ENCODE assay signal across 15 cellular contexts in the genomic region with DNA sequence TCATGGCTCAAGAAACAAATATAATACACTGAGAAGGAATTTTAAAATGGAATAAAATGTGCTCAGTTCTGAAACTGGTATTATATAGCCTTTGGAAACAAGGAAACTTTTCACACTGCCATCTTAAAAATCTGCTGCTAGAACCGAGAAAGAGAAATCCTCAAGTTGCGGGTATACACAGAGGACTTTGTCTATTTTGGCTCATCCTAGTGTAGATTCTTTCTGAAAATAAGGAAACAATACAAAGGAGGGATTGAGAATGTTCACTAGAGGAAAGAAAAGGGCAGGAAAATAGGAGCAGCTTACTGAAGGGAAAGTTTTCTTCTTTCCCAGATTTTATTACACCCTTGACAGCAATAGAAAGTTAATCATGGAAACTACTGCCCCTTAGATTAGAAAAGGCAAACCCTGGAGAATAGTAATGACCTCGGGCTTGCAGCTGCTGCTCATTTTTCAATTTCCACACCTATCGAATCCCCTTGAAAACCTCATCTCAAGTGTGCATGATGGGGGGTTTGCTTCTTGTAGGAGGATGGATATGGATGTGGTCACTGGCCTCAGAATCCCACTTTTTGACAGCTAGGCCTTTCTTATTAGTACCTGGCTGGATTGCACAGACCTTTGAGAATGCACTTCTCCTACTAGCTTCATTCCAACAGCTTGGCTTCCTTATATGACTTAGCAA.
"Had no signal": no experiment of that assay in that cellular context is flagged by ENCODE, and none has a peak within 500 bp of the region (broad histone marks: within the 10 kb centered on the region; RNA-seq: fewer than 3 reads in every experiment).

No MANE protein-coding gene starts in this region.

- H3K27me3 ChIP-seq: colonic mucosa, thyroid gland had no signal

- H3K9me3 ChIP-seq: colonic mucosa, mucosa of descending colon, psoas muscle, thyroid gland had no signal

- H3K36me3 ChIP-seq: colonic mucosa had no signal

- ATAC-seq: mucosa of descending colon, natural killer cell, psoas muscle had no signal

- H3K27ac ChIP-seq: colonic mucosa, epithelial cell of prostate, psoas muscle had no signal

- H3K4me1 ChIP-seq: colonic mucosa, psoas muscle had no signal

- H3K4me3 ChIP-seq: colonic mucosa, mucosa of descending colon, psoas muscle, thyroid gland had no signal

- DNase-seq: activated CD4-positive, alpha-beta T cell treated with anti-CD3 and anti-CD28 coated beads for 1 hour; activated CD4-positive, alpha-beta T cell treated with anti-CD3 and anti-CD28 coated beads, Interleukin-2, amount 50 U/mL, for 48 hours; activated gamma-delta T cell; activated T-cell treated with anti-CD3 and anti-CD28 coated beads, Interleukin-2, amount 50 U/mL, for 48 hours; colonic mucosa; effector CD8-positive, alpha-beta T cell; mucosa of descending colon; natural killer cell; occipital lobe; psoas muscle; stimulated activated CD4-positive, alpha-beta T cell treated with anti-CD3 and anti-CD28 coated beads, Interleukin-15, amount 100 ng/mL, for 24 hours; stimulated activated CD4-positive, alpha-beta T cell treated with anti-CD3 and anti-CD28 coated beads, Interleukin-4, amount 100 ng/mL, for 24 hours; T-helper 9 cell; thyroid gland had no signal
